ENCODE assay signal across 20 cellular contexts in the genomic region with DNA sequence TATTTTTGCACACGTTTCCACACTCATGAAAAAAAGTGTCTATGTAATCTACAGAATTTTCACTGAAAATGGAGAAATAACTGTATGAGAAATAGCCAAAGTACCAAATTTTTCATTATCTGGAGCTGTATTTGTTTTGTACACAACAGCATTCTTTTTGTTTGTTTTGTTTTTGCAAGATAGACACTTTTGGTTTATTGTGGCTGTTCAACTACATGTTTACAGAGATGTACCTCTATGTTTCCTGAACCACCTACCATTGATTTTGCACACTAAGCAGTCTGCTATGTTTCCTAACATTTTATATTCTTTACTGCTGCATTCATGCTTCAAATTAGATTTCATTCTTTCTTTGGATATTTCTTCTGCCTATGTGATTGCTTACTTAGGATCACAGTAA.
DNase-seq lines count a peak whose midpoint lies in the region; ATAC-seq, FAIRE-seq and TF ChIP-seq lines count a peak whose summit lies in the region.
"Had no signal": no experiment of that assay in that cellular context is flagged by ENCODE, and none has a peak within 500 bp of the region (broad histone marks: within the 10 kb centered on the region; RNA-seq: fewer than 3 reads in every experiment).

No MANE protein-coding gene starts in this region.

- FAIRE-seq in A549 (lab: Jason Lieb, UNC) (no peak), H54 (lab: Jason Lieb, UNC) (peak; percentile 48), K562 (lab: Jason Lieb, UNC) (no peak), HepG2 (lab: Jason Lieb, UNC) (no peak)
- FAIRE-seq: GM18507 had no signal

- BruUV-seq in K562 (replicated peaks; lab: Mats Ljungman, UMichigan), result no TSS peak
- BruUV-seq in HepG2 (replicated peaks; lab: Mats Ljungman, UMichigan), result no TSS peak

- 0 out of 3 replicates have a peak, but pooled peaks cover 3% of the 10 kb centered on the region for H3K36me3 ChIP-seq in K562 (ENCODE audit: control insufficient read depth, insufficient read depth, low read length)
- H3K36me3 ChIP-seq in HepG2 (replicated peaks in 1 of 2; ENCODE audit: control insufficient read depth in 1 of 2, insufficient read depth in 2 of 2, low read length in 2 of 2), result no peaks in the 10 kb centered on the region
- H3K36me3 ChIP-seq: BE2C, BLaER1 had no signal

- DNase-seq in A549 (ENCODE audit: low read depth in 1 of 2, low spot score in 1 of 2) (no peak), H54 (ENCODE audit: insufficient read length, low spot score) (no peak), K562 (ENCODE audit: extremely low read depth in 1 of 4, low spot score in 3 of 4) (no peak), HepG2 (ENCODE audit: low spot score) (no peak), NCI-H2029 (lab: John Stamatoyannopoulos, UW) (no peak), DMS79 (lab: John Stamatoyannopoulos, UW) (no peak)
- no peak for DNase-seq in activated CD4-positive, alpha-beta T cell treated with anti-CD3 and anti-CD28 coated beads for 1 hour
- DNase-seq: ACHN; BE2C; C1 segment of cervical spinal cord; CD4-positive, alpha-beta memory T cell; CD4-positive, CD25-positive, alpha-beta regulatory T cell; CD8-positive, alpha-beta memory T cell; COR-L47; DMS79 treated with DMSO at 0.1 percent for 48 hours; GF-D8 had no signal

- TF ChIP-seq RAD21 in A549 (conservative IDR thresholded peaks at IDR 0.05 in 1 of 2, IDR thresholded peaks at IDR 0.05 in 1 of 2) (no peak), K562 (CRISPR knock-in tag; conservative IDR thresholded peaks at IDR 0.05 in 1 of 2, IDR thresholded peaks at IDR 0.05 in 1 of 2) (no peak), HepG2 (CRISPR knock-in tag; IDR thresholded peaks at IDR 0.05) (no peak)

- no peaks in the 10 kb centered on the region for H3K9me1 ChIP-seq in K562 (ENCODE audit: control insufficient read depth, insufficient read depth, low read length)

- in situ Hi-C loops in K562 (cut with MboI) (no loop called here), HepG2 (cut with HindIII; ENCODE audit: extremely low pct_ligation_motif_present, low pct_unique_long_range_greater_than_20kb) (no loop called here)

- H4K20me1 ChIP-seq in K562 (replicated peaks; ENCODE audit: control insufficient read depth, insufficient read depth, low read length) (no peaks in the 10 kb centered on the region), HepG2 (ENCODE audit: insufficient read depth, low read length) (no peaks in the 10 kb centered on the region)
- H4K20me1 ChIP-seq: BLaER1 had no signal

- H3K27ac ChIP-seq in A549 (no peak overlapping the region), K562 (ENCODE audit: extremely low read depth, low read depth, low read length) (no peak overlapping the region), HepG2 (ENCODE audit: extremely low read length, insufficient read depth, low read length) (no peak overlapping the region)
- H3K27ac ChIP-seq: 22Rv1, BLaER1 had no signal

- intact Hi-C loops in K562 (cut with micrococcal nuclease), result loop anchor here (10.0 kb wide), 1 partner anchor 231 kb away; no protein-coding TSS in a partner anchor
- intact Hi-C loops in HepG2 (cut with micrococcal nuclease; ENCODE audit: unreplicated experiment), result no loop called here

- no peak for TF ChIP-seq EP300 in A549 (IDR thresholded peaks at IDR 0.05)
- no peak for TF ChIP-seq EP300 in K562 (IDR thresholded peaks at IDR 0.05; ENCODE audit: low read length)
- TF ChIP-seq EP300 in HepG2 (IDR thresholded peaks at IDR 0.05; ENCODE audit: low read depth in 2 of 2, low read length in 2 of 2), result no peak
- no peak for TF ChIP-seq EP300 in HepG2 (CRISPR knock-in tag; IDR thresholded peaks at IDR 0.05; ENCODE audit: borderline replicate concordance)

- ATAC-seq in A549 (no peak), K562 (no peak), HepG2 (no peak), HG02970 (IDR thresholded peaks at IDR 0.05; ENCODE audit: low FRiP score, unreplicated experiment) (no peak)

- H3K9ac ChIP-seq in K562 (ENCODE audit: insufficient read depth in 1 of 2, low read depth in 2 of 2, low read length in 2 of 2), result no peak overlapping the region
- no peak overlapping the region for H3K9ac ChIP-seq in HepG2 (ENCODE audit: insufficient read depth, low read depth, low read length)
- H3K9ac ChIP-seq: BLaER1 had no signal

- no peak overlapping the region for H3K4me2 ChIP-seq in A549
- no peak overlapping the region for H3K4me2 ChIP-seq in K562 (ENCODE audit: insufficient read depth, low read length)
- no peak overlapping the region for H3K4me2 ChIP-seq in HepG2 (ENCODE audit: low read depth, low read length)
- H3K4me2 ChIP-seq: BLaER1 had no signal

- POLR2A ChIA-PET in A549 (lab: Yijun Ruan, JAX), result no interaction called here
- POLR2A ChIA-PET in K562 (lab: Yijun Ruan, JAX), result interaction anchor here (0.9 kb wide), 1 partner anchor 28 kb away, joined by 3 read pairs; no protein-coding TSS in a partner anchor
- POLR2A ChIA-PET in HepG2 (lab: Yijun Ruan, JAX), result no interaction called here

- H2AFZ ChIP-seq in K562 (ENCODE audit: low read depth, low read length) (no peak overlapping the region), HepG2 (ENCODE audit: low read length) (no peak overlapping the region)

- no peak overlapping the region for H3K4me3 ChIP-seq in A549
- no peak overlapping the region for H3K4me3 ChIP-seq in K562
- no peak overlapping the region for H3K4me3 ChIP-seq in HepG2 (replicated peaks in 1 of 3; ENCODE audit: insufficient read depth in 1 of 3, low read depth in 2 of 3, low read length in 3 of 3)
- H3K4me3 ChIP-seq: BLaER1 had no signal

- 71% methylated on average over 1 of the region's 1 CpG for WGBS in A549 (ENCODE audit: missing lambda C conversion rate)
- 26% methylated on average over 1 of the region's 1 CpG for WGBS in K562 (ENCODE audit: insufficient coverage, low coverage, missing lambda C conversion rate)
- 100% methylated on average over 1 of the region's 1 CpG for WGBS in HepG2 (ENCODE audit: low lambda C conversion rate)

- CTCF ChIA-PET in A549 (lab: Yijun Ruan, JAX) (interaction anchor here (3.0 kb wide), 1 partner anchor 15 kb away, joined by 13 read pairs; no protein-coding TSS in a partner anchor), K562 (lab: Yijun Ruan, JAX; ENCODE audit: low intra/inter-chr PET ratio) (interaction anchor here (0.7 kb wide), 1 partner anchor 17 kb away, joined by 3 read pairs; no protein-coding TSS in a partner anchor), HepG2 (lab: Yijun Ruan, JAX; ENCODE audit: low intra/inter-chr PET ratio, low total read pairs) (no interaction called here)

- H3K79me2 ChIP-seq in K562 (ENCODE audit: control insufficient read depth, insufficient read depth, low read length), result no peaks in the 10 kb centered on the region
- no peaks in the 10 kb centered on the region for H3K79me2 ChIP-seq in HepG2 (ENCODE audit: insufficient read depth, low read length)

- H3K9me3 ChIP-seq in A549 (no peaks in the 10 kb centered on the region), K562 (replicated peaks; ENCODE audit: control insufficient read depth, insufficient read depth, low read depth, low read length) (no peaks in the 10 kb centered on the region), HepG2 (ENCODE audit: low read length) (no peaks in the 10 kb centered on the region)
- H3K9me3 ChIP-seq: BE2C, BLaER1 had no signal

- no peak for TF ChIP-seq POLR2A in A549 (IDR thresholded peaks at IDR 0.05; ENCODE audit: low read length)
- TF ChIP-seq POLR2A in H54 (IDR thresholded peaks at IDR 0.05; ENCODE audit: low read depth, low read length), result no peak
- TF ChIP-seq POLR2A in K562 (conservative IDR thresholded peaks at IDR 0.05), result no peak
- TF ChIP-seq POLR2A in HepG2 (IDR thresholded peaks at IDR 0.05; ENCODE audit: insufficient read depth in 1 of 2, low read depth in 2 of 2, low read length in 2 of 2), result no peak

- TF ChIP-seq CTCF in A549 (IDR thresholded peaks at IDR 0.05) (no peak), K562 (IDR thresholded peaks at IDR 0.05 in 2 of 3, conservative IDR thresholded peaks at IDR 0.05 in 1 of 3; ENCODE audit: insufficient read depth in 2 of 3, low read depth in 1 of 3, low read length in 3 of 3) (no peak), HepG2 (CRISPR knock-in tag; IDR thresholded peaks at IDR 0.05) (no peak)

- H3K27me3 ChIP-seq in K562 (ENCODE audit: control insufficient read depth in 2 of 2, insufficient read depth in 2 of 2, low read length in 2 of 2) (no peaks in the 10 kb centered on the region), HepG2 (ENCODE audit: control insufficient read depth in 1 of 2, insufficient read depth in 2 of 2, low read length in 2 of 2) (no peaks in the 10 kb centered on the region)
- H3K27me3 ChIP-seq: BE2C, BLaER1 had no signal

- H3K4me1 ChIP-seq in A549 (no peaks in the 10 kb centered on the region), K562 (replicated peaks in 1 of 2; ENCODE audit: control insufficient read depth in 2 of 2, insufficient read depth in 2 of 2, low read length in 2 of 2) (no peaks in the 10 kb centered on the region), HepG2 (ENCODE audit: insufficient read depth, low read length) (no peaks in the 10 kb centered on the region)
- H3K4me1 ChIP-seq: BE2C, BLaER1 had no signal

TF ChIP-seq in A549, 52 proteins besides CTCF, POLR2A, EP300 and RAD21:
- TF ChIP-seq MAFK (IDR thresholded peaks at IDR 0.05; ENCODE audit: partially characterized antibody) (peak; percentile 89), HOXB13 (CRISPR knock-in tag; IDR thresholded peaks at IDR 0.05; ENCODE audit: low read depth) (no peak)

TF ChIP-seq in K562, 482 proteins besides CTCF, POLR2A, EP300 and RAD21 (continues in another document):
- no peak for TF ChIP-seq NR2F6 (CRISPR knock-in tag; IDR thresholded peaks at IDR 0.05)

TF ChIP-seq in HepG2, 621 proteins besides CTCF, POLR2A, EP300 and RAD21:
- peak; percentile 88 to 93 for TF ChIP-seq MAFK (conservative IDR thresholded peaks at IDR 0.05 in 1 of 2, IDR thresholded peaks at IDR 0.05 in 1 of 2; ENCODE audit: low read length in 2 of 2)
- no peak for TF ChIP-seq RARA (CRISPR knock-in tag; IDR thresholded peaks at IDR 0.05)
- TF ChIP-seq ONECUT2 (CRISPR knock-in tag; IDR thresholded peaks at IDR 0.05), result no peak
- peak; percentile 93 for TF ChIP-seq MAFF (IDR thresholded peaks at IDR 0.05; ENCODE audit: low read depth, low read length)
- no peak for TF ChIP-seq ZFP37 (CRISPR knock-in tag; IDR thresholded peaks at IDR 0.05; ENCODE audit: borderline replicate concordance)
